8 cellular contexts compared by ENCODE assay signal in the genomic region with DNA sequence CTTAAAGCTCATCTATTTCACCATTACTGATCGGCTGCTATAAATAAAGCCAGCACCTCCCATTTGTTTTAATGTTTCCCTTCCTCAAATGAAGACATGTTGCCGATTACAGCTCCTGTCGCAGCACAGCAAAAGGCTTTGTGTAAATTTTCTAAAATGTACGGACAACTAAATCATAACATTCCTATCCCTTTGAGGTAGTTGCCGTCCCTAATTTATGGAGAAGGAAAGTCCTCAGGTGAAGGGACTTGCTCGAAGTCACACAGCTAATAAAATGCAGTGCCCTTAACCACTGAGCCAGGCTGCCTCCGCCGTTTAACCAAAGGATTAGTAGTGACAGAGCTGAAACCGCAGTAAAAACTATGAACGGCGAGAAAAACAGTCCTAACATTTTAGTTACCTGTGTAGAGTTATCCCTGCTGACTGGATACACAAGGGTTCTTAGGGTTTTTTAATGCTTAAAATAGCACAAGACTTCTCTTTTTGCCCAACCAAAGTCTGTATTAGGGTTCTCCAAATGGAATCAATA. TPM values are rescaled to one million over a fixed set of nuclear protein-coding genes. Genes with fewer than 3 reads are reported as not detected.
DNase-seq lines count a peak whose midpoint lies in the region; ATAC-seq and TF ChIP-seq lines count a peak whose summit lies in the region.

No MANE protein-coding gene starts in this region.

- H4K91ac ChIP-seq in IMR-90 (ENCODE audit: insufficient read depth, low read depth, low read length), result no peak overlapping the region

- H3K27ac ChIP-seq in BLaER1 (no peak overlapping the region; the same call in 1 of the 2 replicates), IMR-90 (ENCODE audit: insufficient read depth, low read length) (no peak overlapping the region), ascending aorta (peak overlapping the region; percentile 90 to 96), upper lobe of right lung (peak overlapping the region; percentile 52)

- TF ChIP-seq POLR2A in IMR-90 (IDR thresholded peaks at IDR 0.05; ENCODE audit: low read depth, low read length), result no peak
- no peak for TF ChIP-seq POLR2A in lower leg skin (IDR thresholded peaks at IDR 0.05)

- peak overlapping the region; percentile 30 for H2BK5ac ChIP-seq in IMR-90 (ENCODE audit: low read depth, low read length, poor library complexity, severe bottlenecking)

- peak overlapping the region; percentile 82 for H2AFZ ChIP-seq in IMR-90 (replicated peaks; ENCODE audit: low read length, poor library complexity)

- no peak overlapping the region for H4K5ac ChIP-seq in IMR-90 (ENCODE audit: low read depth, low read length)

- peak overlapping the region; percentile 87; the same call in 1 of the 2 replicates for H3K9ac ChIP-seq in BLaER1
- peak overlapping the region; percentile 70 for H3K9ac ChIP-seq in IMR-90 (ENCODE audit: low read depth, low read length)

- H3K27me3 ChIP-seq in BLaER1 (no peaks in the 10 kb centered on the region), IMR-90 (ENCODE audit: control insufficient read depth, insufficient read depth, low read length) (0 out of 2 replicates have a peak, but pooled peaks cover 4% of the 10 kb centered on the region), ascending aorta (no peaks in the 10 kb centered on the region), upper lobe of right lung (no peaks in the 10 kb centered on the region)

- H3K4me3 ChIP-seq in BLaER1, result peak overlapping the region; percentile 100
- peak overlapping the region; percentile 84 for H3K4me3 ChIP-seq in IMR-90 (ENCODE audit: insufficient read depth, low read depth, low read length)
- H3K4me3 ChIP-seq in ascending aorta, result peak overlapping the region; percentile 94 to 98
- H3K4me3 ChIP-seq in lower leg skin (ENCODE audit: low read depth, poor library complexity, severe bottlenecking), result peak overlapping the region; percentile 99
- H3K4me3 ChIP-seq in upper lobe of right lung, result peak overlapping the region; percentile 92

- POLR2A ChIA-PET in IMR-90 (lab: Charles Lee; ENCODE audit: unreplicated experiment), result interaction anchor here (0.7 to 0.9 kb wide), 2 partner anchors 59 to 66 kb away, joined by 4 to 11 read pairs; no protein-coding TSS in a partner anchor

- no peak overlapping the region for H2BK120ac ChIP-seq in IMR-90 (ENCODE audit: low read depth, low read length)

- peaks cover 4% of the 10 kb centered on the region; the same call in 1 of the 2 replicates for H4K20me1 ChIP-seq in BLaER1
- H4K20me1 ChIP-seq in IMR-90 (ENCODE audit: insufficient read depth, low read length), result peaks cover 10% of the 10 kb centered on the region; the same call in 1 of the 2 replicates

- in situ Hi-C loops in IMR-90 (cut with MboI; ENCODE audit: low sequenced_read_pairs), result loop anchor here (25.0 kb wide), 1 partner anchor 422 kb away; no protein-coding TSS in a partner anchor

- dilution Hi-C loops in IMR-90 (cut with HindIII; ENCODE audit: low sequenced_read_pairs, unreplicated experiment), result no loop called here

- H4K8ac ChIP-seq in IMR-90 (ENCODE audit: low read depth in 2 of 2, low read length in 2 of 2), result peak overlapping the region in 1 of 2 experiments; percentile 28; a peak in 1 of 4 replicates

- no peak overlapping the region for H2BK20ac ChIP-seq in IMR-90 (ENCODE audit: low read depth, low read length)

- peak overlapping the region; percentile 60; the same call in 1 of the 2 replicates for H3K14ac ChIP-seq in IMR-90 (replicated peaks; ENCODE audit: low read depth, low read length)

- no peak overlapping the region for H3K4ac ChIP-seq in IMR-90 (ENCODE audit: low read depth, low read length)

- no TSS peak for BruUV-seq in IMR-90 (replicated peaks; lab: Mats Ljungman, UMichigan)

- no peak overlapping the region for H3K18ac ChIP-seq in IMR-90 (ENCODE audit: low read depth, low read length)

- TF ChIP-seq RAD21 in IMR-90 (IDR thresholded peaks at IDR 0.05; ENCODE audit: low read length), result no peak

- no peak overlapping the region for H2BK15ac ChIP-seq in IMR-90 (ENCODE audit: low read depth, low read length)

- WGBS in IMR-90 (ENCODE audit: extremely low coverage in 2 of 2, insufficient read length in 1 of 2), 2 experiments, result no CpG with 5 or more reads among the region's 11 CpGs
- WGBS in lower leg skin, 2 donors, result 1 to 2% methylated on average over 11 of the region's 11 CpGs

- peak overlapping the region; percentile 2 for H2AK9ac ChIP-seq in IMR-90 (replicated peaks; ENCODE audit: low read depth, low read length, poor library complexity)

- peaks cover 14% of the 10 kb centered on the region for H3K9me1 ChIP-seq in IMR-90 (ENCODE audit: insufficient read depth, low read length)

- H3K79me1 ChIP-seq in IMR-90 (ENCODE audit: low read depth in 1 of 2, low read length in 2 of 2), result peaks cover 10 to 26% of the 10 kb centered on the region in 2 experiments

- DNase-seq in IMR-90, result no peak
- DNase-seq in ascending aorta (ENCODE audit: low spot score in 2 of 2), result no peak
- DNase-seq in lower leg skin (ENCODE audit: low spot score in 2 of 2), result no peak
- DNase-seq in upper lobe of right lung, result no peak
- no peak for DNase-seq in NCI-H2081 treated with DMSO at 0.1 percent for 48 hours (lab: John Stamatoyannopoulos, UW)
- no peak for DNase-seq in NCI-H526 treated with DMSO at 0.1 percent for 48 hours (lab: John Stamatoyannopoulos, UW)

- intact Hi-C loops in IMR-90 (cut with micrococcal nuclease) (loop anchor here (5.0 kb wide), 2 partner anchors 417 to 717 kb away; no protein-coding TSS in a partner anchor), ascending aorta (cut with DNase I) (loop anchor here (5.0 kb wide), 1 partner anchor 57 kb away; no protein-coding TSS in a partner anchor), lower leg skin (cut with DNase I; ENCODE audit: low total_unique reads) (loop anchor here (5.0 kb wide), 1 partner anchor 112 kb away; no protein-coding TSS in a partner anchor), upper lobe of right lung (cut with DNase I) (no loop called here)

- peaks cover 10% of the 10 kb centered on the region for H3K9me3 ChIP-seq in BLaER1
- H3K9me3 ChIP-seq in IMR-90 (ENCODE audit: control insufficient read depth, insufficient read depth, low read length), result no peaks in the 10 kb centered on the region
- H3K9me3 ChIP-seq in ascending aorta, result no peaks in the 10 kb centered on the region
- no peaks in the 10 kb centered on the region for H3K9me3 ChIP-seq in upper lobe of right lung

- H3K23ac ChIP-seq in IMR-90 (ENCODE audit: low read depth, low read length), result peak overlapping the region; percentile 74

- H3K56ac ChIP-seq in IMR-90 (ENCODE audit: extremely low read depth, insufficient read depth, low read length), result 0 out of 2 replicates have a peak overlapping the region, but pooled peaks have one; percentile 50

- H3K36me3 ChIP-seq in BLaER1 (peaks cover 12% of the 10 kb centered on the region), IMR-90 (ENCODE audit: control insufficient read depth, insufficient read depth, low read length) (peaks cover 10% of the 10 kb centered on the region), ascending aorta (peaks cover 16 to 22% of the 10 kb centered on the region in 2 donors), upper lobe of right lung (peaks cover 26% of the 10 kb centered on the region)

- H3K4me1 ChIP-seq in BLaER1, result peaks cover 11% of the 10 kb centered on the region
- H3K4me1 ChIP-seq in IMR-90 (ENCODE audit: control insufficient read depth, insufficient read depth, low read length), result no peaks in the 10 kb centered on the region
- peaks cover 11% of the 10 kb centered on the region in 2 donors for H3K4me1 ChIP-seq in ascending aorta
- H3K4me1 ChIP-seq in upper lobe of right lung, result peaks cover 16% of the 10 kb centered on the region

- TF ChIP-seq CTCF in IMR-90 (conservative IDR thresholded peaks at IDR 0.05; ENCODE audit: low read depth, low read length), result no peak
- no peak for TF ChIP-seq CTCF in ascending aorta (IDR thresholded peaks at IDR 0.05)
- no peak for TF ChIP-seq CTCF in lower leg skin (IDR thresholded peaks at IDR 0.05)
- no peak for TF ChIP-seq CTCF in upper lobe of right lung (IDR thresholded peaks at IDR 0.05)

- H3K4me2 ChIP-seq in BLaER1 (peak overlapping the region; percentile 98), IMR-90 (ENCODE audit: low read depth, low read length) (peak overlapping the region; percentile 97)

- no peak overlapping the region for H2AK5ac ChIP-seq in IMR-90 (ENCODE audit: low read depth, low read length)

- ATAC-seq in IMR-90 (ENCODE audit: low read depth) (peak; percentile 5), upper lobe of right lung (no peak), GM18907 (IDR thresholded peaks at IDR 0.05; ENCODE audit: unreplicated experiment) (no peak)

- CTCF ChIA-PET in IMR-90 (lab: Yijun Ruan, JAX), result interaction anchor here (0.5 to 2.1 kb wide), 10 partner anchors 12 to 117 kb away, joined by 3 to 25 read pairs (median 4); partner anchors contain the start of gene CDA

TF ChIP-seq in IMR-90, 13 proteins besides CTCF, POLR2A, EP300 and RAD21 (continues in another document):
- TF ChIP-seq CEBPB (IDR thresholded peaks at IDR 0.05; ENCODE audit: low read depth, low read length), result no peak

RNA-seq across cellular contexts. Expression of gene PINK1, which starts 0.9 kb away (rescaled TPM):
- total RNA-seq in IMR-90 (2012; rRNA removed), result 52.9 and 55.3 TPM in 2 replicates
- polyA plus RNA-seq in IMR-90 (2012; rRNA removed), result 55.2 and 57.8 TPM in 2 replicates
- 44.7 and 69.0 TPM in 2 replicates for polyA plus RNA-seq in IMR-90 (2012; cell fraction: cytosol; rRNA removed)
- polyA plus RNA-seq in IMR-90 (2012; cell fraction: nucleus; rRNA removed; ENCODE audit: low replicate concordance), result 39.0 and 41.1 TPM in 2 replicates
- 113 TPM for total RNA-seq in ascending aorta
- total RNA-seq in lower leg skin, result 100 to 1,000 TPM; 149 to 173 (median 161) TPM
- 62.5 TPM for total RNA-seq in upper lobe of right lung

RNA-seq across cellular contexts. Expression of gene DDOST, which starts 27.0 kb away (rescaled TPM):
- total RNA-seq in IMR-90 (2012; rRNA removed) (155 and 179 TPM in 2 replicates), ascending aorta (142 TPM), lower leg skin (100 to 1,000 TPM in 2 of 4 donors, 10 to 100 TPM in 2; 72.4 to 146 (median 113) TPM), upper lobe of right lung (161 TPM)
- polyA plus RNA-seq in IMR-90 (2012; rRNA removed), result 414 and 477 TPM in 2 replicates
- 234 and 424 TPM in 2 replicates for polyA plus RNA-seq in IMR-90 (2012; cell fraction: cytosol; rRNA removed)
- 92.6 and 119 TPM in 2 replicates for polyA plus RNA-seq in IMR-90 (2012; cell fraction: nucleus; rRNA removed; ENCODE audit: low replicate concordance)

RNA-seq across cellular contexts. Expression of gene CDA, which starts 45.2 kb away (rescaled TPM):
- total RNA-seq in IMR-90 (2012; rRNA removed), result 0.90 and 1.4 TPM in 2 replicates
- polyA plus RNA-seq in IMR-90 (2012; rRNA removed), result 9.4 and 10.7 TPM in 2 replicates
- 12.4 and 12.6 TPM in 2 replicates for polyA plus RNA-seq in IMR-90 (2012; cell fraction: cytosol; rRNA removed)
- 2.0 and 2.5 TPM in 2 replicates for polyA plus RNA-seq in IMR-90 (2012; cell fraction: nucleus; rRNA removed; ENCODE audit: low replicate concordance)
- total RNA-seq in ascending aorta, result 10.1 TPM
- 10 to 100 TPM in 3 of 4 donors, 1 to 10 TPM in 1; 5.3 to 24.1 (median 18.5) TPM for total RNA-seq in lower leg skin
- 8.8 TPM for total RNA-seq in upper lobe of right lung

Comparison
In these comparisons a context has a peak if more than half of its experiments do, and no peak if none do; other contexts are left out.
1. H3K27ac ChIP-seq: peak in ascending aorta (2 of 2) and upper lobe of right lung (single experiment); none in BLaER1 (single experiment) and IMR-90 (single experiment).
2. Peak in every context shown above with its lines, with median percentiles within 50 percentile points of each other: H3K4me3 ChIP-seq.